ENCODE assay signal across 9 cellular contexts in genomic region chr20:21102252-21102609, GRCh38. TPM values are rescaled to one million over a fixed set of nuclear protein-coding genes. Genes with fewer than 3 reads are reported as not detected.
DNase-seq lines count a peak whose midpoint lies in the region; ATAC-seq and TF ChIP-seq lines count a peak whose summit lies in the region.
"Had no signal": no experiment of that assay in that cellular context is flagged by ENCODE, and none has a peak within 500 bp of the region (broad histone marks: within the 10 kb centered on the region; RNA-seq: fewer than 3 reads in every experiment).

No MANE protein-coding gene starts in this region.

- H3K27me3 Mint-ChIP-seq in mesothelial cell of epicardium (ENCODE audit: low read depth): peaks cover 100% of the 10 kb centered on the region

- peak overlapping the region in 1 of 2 donors; percentile 48 for H3K4me3 ChIP-seq in right atrium auricular region
- peak overlapping the region in 3 of 4 donors; percentile 38 to 53 (median 53) for H3K4me3 ChIP-seq in upper lobe of left lung
- peak overlapping the region in 1 of 3 donors; percentile 18 for H3K4me3 ChIP-seq in thyroid gland (replicated peaks in 1 of 3)

- TF ChIP-seq CTCF in right atrium auricular region (IDR thresholded peaks at IDR 0.05) (no peak), mesothelial cell of epicardium (IDR thresholded peaks at IDR 0.05; ENCODE audit: unreplicated experiment) (no peak), upper lobe of left lung (IDR thresholded peaks at IDR 0.05) (no peak), thyroid gland (IDR thresholded peaks at IDR 0.05) (no peak)

- peak overlapping the region; percentile 47 for H3K4me3 Mint-ChIP-seq in mesothelial cell of epicardium

- H3K27ac ChIP-seq in right atrium auricular region: no peak overlapping the region
- peak overlapping the region; percentile 73 for H3K27ac ChIP-seq in caudate nucleus (ENCODE audit: low read depth, low read length)
- peak overlapping the region in 1 of 4 donors; percentile 71 for H3K27ac ChIP-seq in upper lobe of left lung
- H3K27ac ChIP-seq in thyroid gland: no peak overlapping the region

- TF ChIP-seq EP300 in upper lobe of left lung (IDR thresholded peaks at IDR 0.05): no peak

- H3K27ac Mint-ChIP-seq in mesothelial cell of epicardium: no peak overlapping the region

- 2 to 11% methylated on average over 13 of the region's 13 CpGs for WGBS in upper lobe of left lung, 2 donors
- WGBS in thyroid gland, 2 donors: 7% methylated on average over 8 to 13 of the region's 13 CpGs

- H3K9me3 Mint-ChIP-seq in mesothelial cell of epicardium: no peaks in the 10 kb centered on the region

- no peaks in the 10 kb centered on the region for H3K36me3 Mint-ChIP-seq in mesothelial cell of epicardium

- TF ChIP-seq POLR2A in upper lobe of left lung (IDR thresholded peaks at IDR 0.05) (no peak), thyroid gland (IDR thresholded peaks at IDR 0.05) (no peak)

- H3K36me3 ChIP-seq in right atrium auricular region: no peaks in the 10 kb centered on the region
- H3K36me3 ChIP-seq in upper lobe of left lung: no peaks in the 10 kb centered on the region
- no peaks in the 10 kb centered on the region for H3K36me3 ChIP-seq in thyroid gland

- intact Hi-C loops in Right ventricle myocardium inferior (cut with DNase I): no loop called here
- intact Hi-C loops in thyroid gland (cut with DNase I): no loop called here

- ATAC-seq in Right ventricle myocardium inferior (peak; percentile 43), upper lobe of left lung (ENCODE audit: low FRiP score in 2 of 2) (peak; percentile 31 to 56), HG03175 (IDR thresholded peaks at IDR 0.05; ENCODE audit: unreplicated experiment) (no peak)

- peaks cover 38 to 81% of the 10 kb centered on the region in 2 donors for H3K27me3 ChIP-seq in right atrium auricular region
- H3K27me3 ChIP-seq in upper lobe of left lung: peaks cover 4 to 80% (median 44%) of the 10 kb centered on the region in 4 donors
- H3K27me3 ChIP-seq in thyroid gland: peaks cover 73% of the 10 kb centered on the region

- H3K4me1 ChIP-seq in right atrium auricular region (peaks cover 0 to 49% of the 10 kb centered on the region in 2 donors), upper lobe of left lung (peaks cover 38 to 56% (median 47%) of the 10 kb centered on the region in 4 donors), thyroid gland (peaks cover 30 to 50% of the 10 kb centered on the region in 2 donors)

- DNase-seq in Right ventricle myocardium inferior (ENCODE audit: missing footprints) (no peak), right atrium auricular region (ENCODE audit: low spot score) (no peak), caudate nucleus (lab: John Stamatoyannopoulos, UW) (peak in 19 of 61 donors; percentile 12 to 54 (median 35)), mesothelial cell of epicardium (ENCODE audit: low spot score in 2 of 2, unreplicated experiment in 2 of 2) (no peak), upper lobe of left lung (no peak), HuH-7 (ENCODE audit: low spot score) (no peak), thyroid gland (no peak)

- no peaks in the 10 kb centered on the region for H3K9me3 ChIP-seq in right atrium auricular region
- H3K9me3 ChIP-seq in upper lobe of left lung: no peaks in the 10 kb centered on the region
- H3K9me3 ChIP-seq in thyroid gland: no peaks in the 10 kb centered on the region

- H3K4me1 Mint-ChIP-seq in mesothelial cell of epicardium: peaks cover 17% of the 10 kb centered on the region

RNA-seq across cellular contexts. Expression of gene LINC00237, which starts 3.9 kb away (rescaled TPM):
- total RNA-seq in Right ventricle myocardium inferior (not detected), right atrium auricular region (not detected), mesothelial cell of epicardium (not detected in 3 replicates), upper lobe of left lung (not detected), thyroid gland (under 1 TPM in 1 of 4 donors, not detected in 3; 0.33 TPM)
- total RNA-seq: M059J had no signal

RNA-seq across cellular contexts. Expression of gene KIZ, which starts 23.7 kb away (rescaled TPM):
- total RNA-seq in Right ventricle myocardium inferior (28.0 TPM), right atrium auricular region (10 to 100 TPM; 16.1 to 30.4 TPM), mesothelial cell of epicardium (21.1 to 31.3 TPM (median 21.7 TPM) in 3 replicates), upper lobe of left lung (10 to 100 TPM in 5 of 6 donors, 1 to 10 TPM in 1; 7.9 to 29.3 (median 15.2) TPM), thyroid gland (10 to 100 TPM; 46.7 to 73.0 (median 48.6) TPM)
